In the genomic region with DNA sequence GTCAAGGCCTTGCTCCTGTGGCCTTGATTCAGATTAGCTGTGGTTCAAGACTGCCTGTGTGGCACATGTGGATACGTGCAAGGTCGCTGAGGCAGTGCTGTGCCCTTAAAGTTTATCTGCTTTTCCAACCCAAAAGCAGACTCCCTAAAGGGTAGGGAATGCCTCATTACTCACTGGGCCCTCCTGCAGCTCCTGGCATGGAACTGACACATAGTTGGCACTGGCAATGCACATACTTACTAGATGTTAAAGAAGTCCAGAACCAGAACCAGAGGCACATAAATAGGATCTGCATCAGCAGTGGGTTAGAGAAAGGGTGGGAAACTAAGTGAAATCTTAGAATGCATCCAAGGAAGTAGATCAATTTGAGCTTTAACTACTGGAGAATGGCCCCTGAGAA, we compare ENCODE assay signal across 26 cellular contexts.
DNase-seq lines count a peak whose midpoint lies in the region; ATAC-seq and TF ChIP-seq lines count a peak whose summit lies in the region.
"Had no signal": no experiment of that assay in that cellular context is flagged by ENCODE, and none has a peak within 500 bp of the region (broad histone marks: within the 10 kb centered on the region; RNA-seq: fewer than 3 reads in every experiment).

No MANE protein-coding gene starts in this region.

- no peaks in the 10 kb centered on the region for H3K27me3 ChIP-seq in thyroid gland
- H3K27me3 ChIP-seq: upper lobe of right lung had no signal

- WGBS in thyroid gland, 2 donors: 59 to 73% methylated on average over 2 of the region's 2 CpGs

- no peaks in the 10 kb centered on the region for H3K9me3 Mint-ChIP-seq in activated naive CD8-positive, alpha-beta T cell treated with anti-CD3 and anti-CD28 coated beads, Interleukin-2, amount 10 ng/mL, durations not matched to agents 7 days and 5 days
- H3K9me3 Mint-ChIP-seq in activated naive CD8-positive, alpha-beta T cell treated with anti-CD3 and anti-CD28 coated beads, Interleukin-2, amount 50 U/mL, for 24 hours: no peaks in the 10 kb centered on the region
- H3K9me3 Mint-ChIP-seq: activated CD4-positive, alpha-beta T cell treated with anti-CD3 and anti-CD28 coated beads, Interleukin-2, amount 10 ng/mL, durations not matched to agents 7 days and 5 days; central memory CD8-positive, alpha-beta T cell; T-helper 1 cell treated with Interleukin-12 subunit alpha and Interleukin-12 subunit beta and Interleukin-4 antibody, amounts not matched to agents 30 μg/mL and 1 μg/mL, for 36 hours had no signal

- no peak for TF ChIP-seq POLR2A in thyroid gland (IDR thresholded peaks at IDR 0.05)

- DNase-seq in activated naive CD8-positive, alpha-beta T cell treated with anti-CD3 and anti-CD28 coated beads, Interleukin-2, amount 10 ng/mL, durations not matched to agents 7 days and 5 days: no peak
- no peak for DNase-seq in activated naive CD8-positive, alpha-beta T cell treated with anti-CD3 and anti-CD28 coated beads, Interleukin-2, amount 50 U/mL, for 24 hours
- DNase-seq in NCI-H446 (lab: John Stamatoyannopoulos, UW) (peak; percentile 7 to 42), fibroblast of mammary gland (ENCODE audit: low read depth) (peak; percentile 24), thyroid gland (peak; percentile 52 to 56), occipital lobe (lab: John Stamatoyannopoulos, UW) (no peak), cerebellar nuclear complex (lab: John Stamatoyannopoulos, UW) (no peak)
- DNase-seq: 8988T; activated CD4-positive, alpha-beta T cell treated with anti-CD3 and anti-CD28 coated beads, Interleukin-2, amount 10 ng/mL, durations not matched to agents 7 days and 5 days; activated gamma-delta T cell treated with Interleukin-2 at 50 U/mL for 16 hours; amygdala; effector memory CD4-positive, alpha-beta T cell; esophagus squamous epithelium; GF-D8; NCI-H1417 treated with DMSO at 0.1 percent for 48 hours; NCI-H82; upper lobe of right lung had no signal

- TF ChIP-seq CTCF in fibroblast of mammary gland (conservative IDR thresholded peaks at IDR 0.05; ENCODE audit: control insufficient read depth, insufficient read depth, low read depth, low read length): no peak
- TF ChIP-seq CTCF in thyroid gland (IDR thresholded peaks at IDR 0.05): no peak

- POLR2A ChIA-PET in activated naive CD8-positive, alpha-beta T cell treated with anti-CD3 and anti-CD28 coated beads, Interleukin-2, amount 10 ng/mL, durations not matched to agents 7 days and 5 days (lab: Charles Lee): interaction anchor here (1.3 to 3.4 kb wide), 5 partner anchors 9 to 107 kb away, joined by 4 to 76 read pairs (median 10); no protein-coding TSS in a partner anchor

- peaks cover 18% of the 10 kb centered on the region for H3K27me3 Mint-ChIP-seq in activated naive CD8-positive, alpha-beta T cell treated with anti-CD3 and anti-CD28 coated beads, Interleukin-2, amount 10 ng/mL, durations not matched to agents 7 days and 5 days
- no peaks in the 10 kb centered on the region for H3K27me3 Mint-ChIP-seq in activated naive CD8-positive, alpha-beta T cell treated with anti-CD3 and anti-CD28 coated beads, Interleukin-2, amount 50 U/mL, for 24 hours

- peak overlapping the region; percentile 75 for H3K4me3 Mint-ChIP-seq in activated naive CD8-positive, alpha-beta T cell treated with anti-CD3 and anti-CD28 coated beads, Interleukin-2, amount 10 ng/mL, durations not matched to agents 7 days and 5 days
- H3K4me3 Mint-ChIP-seq in activated naive CD8-positive, alpha-beta T cell treated with anti-CD3 and anti-CD28 coated beads, Interleukin-2, amount 50 U/mL, for 24 hours: no peak overlapping the region
- H3K4me3 Mint-ChIP-seq: activated CD4-positive, alpha-beta T cell treated with anti-CD3 and anti-CD28 coated beads, Interleukin-2, amount 10 ng/mL, durations not matched to agents 7 days and 5 days; CD14-positive monocyte; central memory CD8-positive, alpha-beta T cell; T-helper 1 cell treated with Interleukin-12 subunit alpha and Interleukin-12 subunit beta and Interleukin-4 antibody, amounts not matched to agents 30 μg/mL and 1 μg/mL, for 36 hours had no signal

- peaks cover 0 to 15% of the 10 kb centered on the region in 2 donors for H3K4me1 ChIP-seq in thyroid gland
- H3K4me1 ChIP-seq: spleen had no signal

- intact Hi-C loops in thyroid gland (cut with DNase I): no loop called here

- ATAC-seq in activated naive CD8-positive, alpha-beta T cell treated with anti-CD3 and anti-CD28 coated beads, Interleukin-2, amount 10 ng/mL, durations not matched to agents 7 days and 5 days (ENCODE audit: low read depth): no peak
- ATAC-seq in activated naive CD8-positive, alpha-beta T cell treated with anti-CD3 and anti-CD28 coated beads, Interleukin-2, amount 50 U/mL, for 24 hours: no peak
- ATAC-seq in HG02623 (IDR thresholded peaks at IDR 0.05; ENCODE audit: unreplicated experiment): no peak
- ATAC-seq: upper lobe of right lung had no signal

- no peaks in the 10 kb centered on the region for H3K9me3 ChIP-seq in thyroid gland
- H3K9me3 ChIP-seq: esophagus squamous epithelium, neutrophil, spleen, upper lobe of right lung had no signal

- no peaks in the 10 kb centered on the region for H3K36me3 ChIP-seq in thyroid gland
- H3K36me3 ChIP-seq: esophagus squamous epithelium, neutrophil, spleen, upper lobe of right lung had no signal

- no peak overlapping the region for H3K27ac ChIP-seq in thyroid gland
- H3K27ac ChIP-seq: esophagus squamous epithelium, hepatocyte, HL-60, neutrophil, spleen, upper lobe of right lung had no signal

- H3K27ac Mint-ChIP-seq in activated naive CD8-positive, alpha-beta T cell treated with anti-CD3 and anti-CD28 coated beads, Interleukin-2, amount 10 ng/mL, durations not matched to agents 7 days and 5 days: peak overlapping the region; percentile 33
- no peak overlapping the region for H3K27ac Mint-ChIP-seq in activated naive CD8-positive, alpha-beta T cell treated with anti-CD3 and anti-CD28 coated beads, Interleukin-2, amount 50 U/mL, for 24 hours
- H3K27ac Mint-ChIP-seq: CD14-positive monocyte had no signal

- no peaks in the 10 kb centered on the region for H3K36me3 Mint-ChIP-seq in activated naive CD8-positive, alpha-beta T cell treated with anti-CD3 and anti-CD28 coated beads, Interleukin-2, amount 10 ng/mL, durations not matched to agents 7 days and 5 days
- no peaks in the 10 kb centered on the region for H3K36me3 Mint-ChIP-seq in activated naive CD8-positive, alpha-beta T cell treated with anti-CD3 and anti-CD28 coated beads, Interleukin-2, amount 50 U/mL, for 24 hours (ENCODE audit: low read depth)
- H3K36me3 Mint-ChIP-seq: CD14-positive monocyte had no signal

- H3K4me3 ChIP-seq in fibroblast of mammary gland (ENCODE audit: control insufficient read depth, low read depth, low read length) (no peak overlapping the region), thyroid gland (replicated peaks in 1 of 3) (no peak overlapping the region)
- H3K4me3 ChIP-seq: esophagus squamous epithelium, hepatocyte, lung, spleen, upper lobe of right lung had no signal

- peaks cover 43% of the 10 kb centered on the region for H3K4me1 Mint-ChIP-seq in activated naive CD8-positive, alpha-beta T cell treated with anti-CD3 and anti-CD28 coated beads, Interleukin-2, amount 10 ng/mL, durations not matched to agents 7 days and 5 days
- H3K4me1 Mint-ChIP-seq in activated naive CD8-positive, alpha-beta T cell treated with anti-CD3 and anti-CD28 coated beads, Interleukin-2, amount 50 U/mL, for 24 hours: peaks cover 31% of the 10 kb centered on the region
- H3K4me1 Mint-ChIP-seq: CD14-positive monocyte had no signal

Comparison
In these comparisons a context has a peak if more than half of its experiments do, and no peak if none do; other contexts are left out.
1. DNase-seq: peak in NCI-H446 (2 of 2), fibroblast of mammary gland (single experiment) and thyroid gland (2 of 2); none in activated naive CD8-positive, alpha-beta T cell treated with anti-CD3 and anti-CD28 coated beads, Interleukin-2, amount 10 ng/mL, durations not matched to agents 7 days and 5 days (single experiment), activated naive CD8-positive, alpha-beta T cell treated with anti-CD3 and anti-CD28 coated beads, Interleukin-2, amount 50 U/mL, for 24 hours (single experiment), occipital lobe (single experiment) and cerebellar nuclear complex (0 of 2).